In the genomic region with DNA sequence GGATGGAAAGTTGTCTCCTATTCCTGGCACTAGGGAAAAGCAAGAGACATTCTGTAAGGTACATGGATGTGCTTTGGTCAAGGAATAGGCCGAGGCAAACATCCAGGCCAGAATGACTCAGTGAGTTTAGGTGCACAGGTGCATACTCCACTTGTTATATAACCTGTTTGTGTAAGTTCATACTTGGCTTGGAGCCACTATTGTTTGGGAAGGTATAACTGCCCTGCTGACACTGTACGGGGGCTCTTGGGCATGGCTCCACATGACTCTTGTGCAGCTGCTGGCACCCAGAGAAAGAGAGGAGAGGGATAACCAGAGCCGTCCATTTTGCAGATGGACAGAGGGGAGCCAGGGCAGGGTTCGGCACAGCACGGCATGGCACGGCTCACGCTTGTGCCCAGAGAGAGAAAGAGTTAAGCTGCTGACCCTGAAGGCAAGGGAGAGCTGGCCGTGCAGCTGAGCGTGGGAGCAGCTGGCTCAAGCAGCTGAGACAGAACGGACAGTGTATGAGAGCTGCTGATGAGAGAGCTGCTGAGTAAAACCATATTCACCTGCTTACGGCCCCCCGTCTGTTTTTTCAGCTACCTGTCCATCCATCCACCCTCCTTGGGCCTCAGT, we compare ENCODE assay signal across 29 cellular contexts.
"Had no signal": no experiment of that assay in that cellular context is flagged by ENCODE, and none has a peak within 500 bp of the region (broad histone marks: within the 10 kb centered on the region; RNA-seq: fewer than 3 reads in every experiment).

No MANE protein-coding gene starts in this region.

- H3K36me3 ChIP-seq: ascending aorta, brain microvascular endothelial cell, heart left ventricle, thyroid gland, upper lobe of left lung, vagina had no signal

- H3K27me3 ChIP-seq: ascending aorta, brain microvascular endothelial cell, heart left ventricle, thyroid gland, upper lobe of left lung, vagina had no signal

- H3K4me3 Mint-ChIP-seq: activated naive CD4-positive, alpha-beta T cell treated with anti-CD3 and anti-CD28 coated beads for 36 hours; activated naive CD8-positive, alpha-beta T cell treated with anti-CD3 and anti-CD28 coated beads, Interleukin-2, amount 10 ng/mL, durations not matched to agents 7 days and 5 days; immature natural killer cell; memory B cell; naive thymus-derived CD4-positive, alpha-beta T cell; neural crest cell; stimulated activated effector memory CD8-positive, alpha-beta T cell treated with anti-CD3 and anti-CD28 coated beads, Interleukin-12 subunit alpha, Interleukin-12 subunit beta, amount 100 ng/mL, for 72 hours; stimulated activated naive CD8-positive, alpha-beta T cell treated with anti-CD3 and anti-CD28 coated beads, Interleukin-15, Interleukin-2, amounts not matched to agents 100 ng/mL and 50 ng/mL, for 24 hours had no signal

- H3K36me3 Mint-ChIP-seq: activated naive CD8-positive, alpha-beta T cell treated with anti-CD3 and anti-CD28 coated beads, Interleukin-2, amount 10 ng/mL, durations not matched to agents 7 days and 5 days; immature natural killer cell; memory B cell; stimulated activated effector memory CD8-positive, alpha-beta T cell treated with anti-CD3 and anti-CD28 coated beads, Interleukin-12 subunit alpha, Interleukin-12 subunit beta, amount 100 ng/mL, for 72 hours had no signal

- H3K27me3 Mint-ChIP-seq: naive thymus-derived CD4-positive, alpha-beta T cell; stimulated activated naive CD8-positive, alpha-beta T cell treated with anti-CD3 and anti-CD28 coated beads, Interleukin-15, Interleukin-2, amounts not matched to agents 100 ng/mL and 50 ng/mL, for 24 hours had no signal

- H3K27ac ChIP-seq: ascending aorta, brain microvascular endothelial cell, heart left ventricle, thyroid gland, upper lobe of left lung, vagina, VCaP had no signal

- H3K9me3 Mint-ChIP-seq: activated naive CD4-positive, alpha-beta T cell treated with anti-CD3 and anti-CD28 coated beads for 36 hours; activated naive CD8-positive, alpha-beta T cell treated with anti-CD3 and anti-CD28 coated beads, Interleukin-2, amount 10 ng/mL, durations not matched to agents 7 days and 5 days; immature natural killer cell; naive thymus-derived CD4-positive, alpha-beta T cell; neural crest cell; stimulated activated effector memory CD8-positive, alpha-beta T cell treated with anti-CD3 and anti-CD28 coated beads, Interleukin-12 subunit alpha, Interleukin-12 subunit beta, amount 100 ng/mL, for 72 hours; stimulated activated naive CD8-positive, alpha-beta T cell treated with anti-CD3 and anti-CD28 coated beads, Interleukin-15, Interleukin-2, amounts not matched to agents 100 ng/mL and 50 ng/mL, for 24 hours had no signal

- H3K27ac Mint-ChIP-seq: activated naive CD4-positive, alpha-beta T cell treated with anti-CD3 and anti-CD28 coated beads for 36 hours; activated naive CD8-positive, alpha-beta T cell treated with anti-CD3 and anti-CD28 coated beads, Interleukin-2, amount 10 ng/mL, durations not matched to agents 7 days and 5 days; immature natural killer cell; memory B cell; naive thymus-derived CD4-positive, alpha-beta T cell; stimulated activated effector memory CD8-positive, alpha-beta T cell treated with anti-CD3 and anti-CD28 coated beads, Interleukin-12 subunit alpha, Interleukin-12 subunit beta, amount 100 ng/mL, for 72 hours; stimulated activated naive CD8-positive, alpha-beta T cell treated with anti-CD3 and anti-CD28 coated beads, Interleukin-15, Interleukin-2, amounts not matched to agents 100 ng/mL and 50 ng/mL, for 24 hours had no signal

- H3K4me1 Mint-ChIP-seq: activated naive CD8-positive, alpha-beta T cell treated with anti-CD3 and anti-CD28 coated beads, Interleukin-2, amount 10 ng/mL, durations not matched to agents 7 days and 5 days; immature natural killer cell had no signal

- FAIRE-seq: endothelial cell of umbilical vein, kidney, small intestine had no signal

- H3K4me1 ChIP-seq: ascending aorta, thyroid gland, upper lobe of left lung, vagina had no signal

- DNase-seq: activated CD4-positive, alpha-beta T cell treated with anti-CD3 and anti-CD28 coated beads for 4 hours; activated CD4-positive, alpha-beta T cell treated with anti-CD3 and anti-CD28 coated beads, Interleukin-2, amount 50 U/mL, for 4 hours; activated effector memory CD4-positive, alpha-beta T cell treated with Interleukin-2 at 50 U/mL for 16 hours; activated naive CD4-positive, alpha-beta T cell treated with anti-CD3 and anti-CD28 coated beads for 36 hours; activated naive CD8-positive, alpha-beta T cell treated with anti-CD3 and anti-CD28 coated beads, Interleukin-2, amount 10 ng/mL, durations not matched to agents 7 days and 5 days; activated T-cell treated with anti-CD3 and anti-CD28 coated beads for 4 hours; brain microvascular endothelial cell; central memory CD4-positive, alpha-beta T cell; foreskin fibroblast; heart left ventricle; hypothalamus; immature natural killer cell; kidney; midbrain; naive thymus-derived CD4-positive, alpha-beta T cell; posterior cingulate gyrus; stimulated activated CD4-positive, alpha-beta T cell treated with anti-CD3 and anti-CD28 coated beads, Interleukin-4, amount 100 ng/mL, for 24 hours; T-helper 1 cell; thyroid gland had no signal

- H3K4me3 ChIP-seq: ascending aorta, heart left ventricle, thyroid gland, upper lobe of left lung, vagina had no signal

- H3K9me3 ChIP-seq: ascending aorta, heart left ventricle, thyroid gland, upper lobe of left lung, vagina had no signal
